In the genomic region with DNA sequence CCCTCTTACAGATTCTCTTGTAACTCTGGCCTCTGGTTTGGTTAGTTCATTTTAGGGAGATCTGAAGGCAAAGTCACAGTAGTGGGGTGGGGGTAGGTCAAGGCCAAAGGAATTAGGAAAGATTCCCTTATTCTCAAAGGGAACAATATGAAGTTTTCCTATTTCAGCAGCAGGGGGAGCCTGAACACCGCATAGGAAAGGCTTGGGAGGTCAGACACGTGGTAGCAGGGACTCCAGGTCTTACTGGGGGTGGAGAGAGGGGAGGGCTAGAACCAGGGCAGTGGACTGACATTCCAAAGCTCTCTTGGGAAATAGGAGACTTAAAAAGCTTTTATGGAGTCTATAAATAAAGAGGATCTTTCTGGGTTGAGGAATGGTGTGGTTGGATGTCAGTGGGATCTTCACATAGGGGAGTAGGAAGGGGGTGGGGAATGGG, we compare ENCODE assay signal across 8 cellular contexts. TPM values are rescaled to one million over a fixed set of nuclear protein-coding genes. Genes with fewer than 3 reads are reported as not detected.
DNase-seq lines count a peak whose midpoint lies in the region; TF ChIP-seq lines count a peak whose summit lies in the region.

No MANE protein-coding gene starts in this region.

- no peaks in the 10 kb centered on the region for H3K27me3 ChIP-seq in WERI-Rb-1 (ENCODE audit: insufficient read depth, low read depth, severe bottlenecking)
- H3K27me3 ChIP-seq in kidney epithelial cell (ENCODE audit: control insufficient read depth, insufficient read depth, low read length) = no peaks in the 10 kb centered on the region

- H3K4me3 ChIP-seq in WERI-Rb-1 (ENCODE audit: low read depth, low read length) = peak overlapping the region; percentile 83
- H3K4me3 ChIP-seq in coronary artery = peak overlapping the region; percentile 98
- no peak overlapping the region for H3K4me3 ChIP-seq in kidney epithelial cell (ENCODE audit: low read depth, low read length)

- TF ChIP-seq CTCF in GM20000 (IDR thresholded peaks at IDR 0.05; ENCODE audit: extremely low read depth, missing control alignments) (peak; percentile 21), WERI-Rb-1 (IDR thresholded peaks at IDR 0.05; ENCODE audit: low read depth, low read length) (peak; percentile 68), coronary artery (IDR thresholded peaks at IDR 0.05) (peak; percentile 66), kidney epithelial cell (IDR thresholded peaks at IDR 0.05; ENCODE audit: insufficient read depth, low read length, poor library complexity, severe bottlenecking) (peak; percentile 82)

- in situ Hi-C loops in ACHN (cut with HindIII; ENCODE audit: low pct_ligation_motif_present, low pct_unique_long_range_greater_than_20kb, low sequenced_read_pairs) = loop anchor here (5.0 kb wide), 1 partner anchor 68 kb away; a partner anchor contains a TSS

- DNase-seq in ACHN (peak; percentile 96), GM20000 (ENCODE audit: low spot score) (peak; percentile 68), NCI-H226 (peak; percentile 89), WERI-Rb-1 (peak; percentile 84), coronary artery (ENCODE audit: low spot score) (peak; percentile 87), kidney epithelial cell (ENCODE audit: low read depth) (peak; percentile 79), mesenteric fat pad (ENCODE audit: low spot score) (no peak)
- peak in 2 of 3 donors; percentile 42 to 62 for DNase-seq in stimulated activated CD4-positive, alpha-beta T cell treated with anti-CD3 and anti-CD28 coated beads, Interleukin-12 subunit alpha, Interleukin-12 subunit beta, amount 100 ng/mL, for 48 hours (ENCODE audit: low read depth in 2 of 3, low spot score in 1 of 3)

- peaks cover 6% of the 10 kb centered on the region for H3K9me3 ChIP-seq in WERI-Rb-1 (ENCODE audit: severe bottlenecking)

- H3K27ac ChIP-seq in WERI-Rb-1 (no peak overlapping the region), coronary artery (peak overlapping the region; percentile 96 to 99)

- H3K36me3 ChIP-seq in WERI-Rb-1 = peaks cover 24% of the 10 kb centered on the region
- H3K36me3 ChIP-seq in kidney epithelial cell (ENCODE audit: control insufficient read depth, insufficient read depth, low read length) = peaks cover 2% of the 10 kb centered on the region

RNA-seq across cellular contexts. Expression of a gene that starts 1.3 kb away (rescaled TPM):
- total RNA-seq in kidney epithelial cell (3.0 and 4.7 TPM in 2 replicates), mesenteric fat pad (7.9 TPM)

RNA-seq across cellular contexts. Expression of a gene that starts 2.9 kb away (rescaled TPM):
- total RNA-seq in kidney epithelial cell = 2,735 and 3,237 TPM in 2 replicates
- 2,287 TPM for total RNA-seq in mesenteric fat pad

RNA-seq across cellular contexts. Expression of a gene that starts 8.7 kb away (rescaled TPM):
- total RNA-seq in kidney epithelial cell = 213 and 309 TPM in 2 replicates
- total RNA-seq in mesenteric fat pad = 435 TPM

RNA-seq across cellular contexts. Expression of a gene that starts 15.0 kb away (rescaled TPM):
- total RNA-seq in kidney epithelial cell (149 and 179 TPM in 2 replicates), mesenteric fat pad (99.5 TPM)

RNA-seq across cellular contexts. Expression of a gene that starts 33.0 kb away (rescaled TPM):
- total RNA-seq in kidney epithelial cell (95.2 and 107 TPM in 2 replicates), mesenteric fat pad (41.3 TPM)

Comparison
In these comparisons a context has a peak if more than half of its experiments do, and no peak if none do; other contexts are left out.
1. CTCF ChIP-seq: peak in every context shown above with its lines; median percentile 82 in kidney epithelial cell; 68 in WERI-Rb-1; 66 in coronary artery; 21 in GM20000.